In the genomic region with DNA sequence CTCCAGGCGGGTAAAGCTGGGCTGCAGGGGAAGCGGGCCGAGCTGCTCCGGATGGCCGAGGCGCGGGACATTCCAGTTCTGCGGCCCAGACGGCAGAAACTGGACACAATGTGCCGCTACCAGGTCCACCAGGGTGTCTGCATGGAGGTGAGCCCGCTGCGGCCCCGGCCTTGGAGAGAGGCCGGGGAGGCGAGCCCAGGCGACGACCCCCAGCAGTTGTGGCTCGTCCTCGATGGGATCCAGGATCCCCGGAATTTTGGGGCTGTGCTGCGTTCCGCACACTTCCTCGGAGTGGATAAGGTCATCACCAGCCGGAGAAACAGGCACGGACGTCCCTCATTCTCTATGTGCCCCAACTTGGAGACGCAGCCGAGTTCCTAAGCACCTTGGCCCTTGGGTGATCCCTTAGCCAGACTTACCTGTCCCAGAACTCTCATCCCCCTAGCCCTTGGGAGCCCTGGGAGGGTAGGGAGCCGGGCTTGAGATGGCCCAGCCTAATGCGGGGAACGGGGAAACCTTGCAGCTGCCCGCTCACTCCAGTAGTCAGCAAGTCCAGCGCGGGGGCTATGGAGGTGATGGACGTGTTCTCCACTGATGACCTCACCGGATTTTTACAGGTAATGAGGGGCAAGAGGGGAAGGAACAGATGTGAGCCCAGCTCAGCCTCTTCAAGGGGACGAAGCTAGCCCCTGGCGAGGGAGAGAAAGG, we compare ENCODE assay signal across 1 cellular context.
TF ChIP-seq lines count a peak whose summit lies in the region.

No MANE protein-coding gene starts in this region.

TF ChIP-seq in SK-N-SH, 30 proteins besides CTCF, POLR2A, EP300 and RAD21 (continued from another document):
- TF ChIP-seq, protein P1, sequence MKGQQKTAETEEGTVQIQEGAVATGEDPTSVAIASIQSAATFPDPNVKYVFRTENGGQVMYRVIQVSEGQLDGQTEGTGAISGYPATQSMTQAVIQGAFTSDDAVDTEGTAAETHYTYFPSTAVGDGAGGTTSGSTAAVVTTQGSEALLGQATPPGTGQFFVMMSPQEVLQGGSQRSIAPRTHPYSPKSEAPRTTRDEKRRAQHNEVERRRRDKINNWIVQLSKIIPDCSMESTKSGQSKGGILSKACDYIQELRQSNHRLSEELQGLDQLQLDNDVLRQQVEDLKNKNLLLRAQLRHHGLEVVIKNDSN (IDR thresholded peaks at IDR 0.05; ENCODE audit: borderline replicate concordance, low read depth), result no peak
- no peak for TF ChIP-seq FOSL2 (IDR thresholded peaks at IDR 0.05; ENCODE audit: borderline replicate concordance, low read depth)
- no peak for TF ChIP-seq GABPA (IDR thresholded peaks at IDR 0.05; ENCODE audit: low read depth)
- TF ChIP-seq RCOR1 (IDR thresholded peaks at IDR 0.05; ENCODE audit: low read length), result no peak
- TF ChIP-seq, protein P2, sequence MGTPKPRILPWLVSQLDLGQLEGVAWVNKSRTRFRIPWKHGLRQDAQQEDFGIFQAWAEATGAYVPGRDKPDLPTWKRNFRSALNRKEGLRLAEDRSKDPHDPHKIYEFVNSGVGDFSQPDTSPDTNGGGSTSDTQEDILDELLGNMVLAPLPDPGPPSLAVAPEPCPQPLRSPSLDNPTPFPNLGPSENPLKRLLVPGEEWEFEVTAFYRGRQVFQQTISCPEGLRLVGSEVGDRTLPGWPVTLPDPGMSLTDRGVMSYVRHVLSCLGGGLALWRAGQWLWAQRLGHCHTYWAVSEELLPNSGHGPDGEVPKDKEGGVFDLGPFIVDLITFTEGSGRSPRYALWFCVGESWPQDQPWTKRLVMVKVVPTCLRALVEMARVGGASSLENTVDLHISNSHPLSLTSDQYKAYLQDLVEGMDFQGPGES (IDR thresholded peaks at IDR 0.05; ENCODE audit: low read depth, low read length), result no peak
- TF ChIP-seq PBX3 (IDR thresholded peaks at IDR 0.05), result no peak
- no peak for TF ChIP-seq SIN3A (IDR thresholded peaks at IDR 0.05; ENCODE audit: borderline replicate concordance, low read depth, low read length)
- no peak for TF ChIP-seq JUND (IDR thresholded peaks at IDR 0.05)
- no peak for TF ChIP-seq TEAD4 (IDR thresholded peaks at IDR 0.05; ENCODE audit: borderline replicate concordance, insufficient read depth)
- no peak for TF ChIP-seq TAF1 (IDR thresholded peaks at IDR 0.05; ENCODE audit: borderline replicate concordance, low read depth, low read length)
- TF ChIP-seq RFX5 (IDR thresholded peaks at IDR 0.05; ENCODE audit: low read length), result no peak
- no peak for TF ChIP-seq NFIC (IDR thresholded peaks at IDR 0.05; ENCODE audit: borderline replicate concordance)
- TF ChIP-seq, protein P3, sequence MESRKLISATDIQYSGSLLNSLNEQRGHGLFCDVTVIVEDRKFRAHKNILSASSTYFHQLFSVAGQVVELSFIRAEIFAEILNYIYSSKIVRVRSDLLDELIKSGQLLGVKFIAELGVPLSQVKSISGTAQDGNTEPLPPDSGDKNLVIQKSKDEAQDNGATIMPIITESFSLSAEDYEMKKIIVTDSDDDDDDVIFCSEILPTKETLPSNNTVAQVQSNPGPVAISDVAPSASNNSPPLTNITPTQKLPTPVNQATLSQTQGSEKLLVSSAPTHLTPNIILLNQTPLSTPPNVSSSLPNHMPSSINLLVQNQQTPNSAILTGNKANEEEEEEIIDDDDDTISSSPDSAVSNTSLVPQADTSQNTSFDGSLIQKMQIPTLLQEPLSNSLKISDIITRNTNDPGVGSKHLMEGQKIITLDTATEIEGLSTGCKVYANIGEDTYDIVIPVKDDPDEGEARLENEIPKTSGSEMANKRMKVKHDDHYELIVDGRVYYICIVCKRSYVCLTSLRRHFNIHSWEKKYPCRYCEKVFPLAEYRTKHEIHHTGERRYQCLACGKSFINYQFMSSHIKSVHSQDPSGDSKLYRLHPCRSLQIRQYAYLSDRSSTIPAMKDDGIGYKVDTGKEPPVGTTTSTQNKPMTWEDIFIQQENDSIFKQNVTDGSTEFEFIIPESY (IDR thresholded peaks at IDR 0.05; ENCODE audit: borderline replicate concordance, low read depth), result no peak
